ENCODE assay signal across 1 cellular context in the genomic region with DNA sequence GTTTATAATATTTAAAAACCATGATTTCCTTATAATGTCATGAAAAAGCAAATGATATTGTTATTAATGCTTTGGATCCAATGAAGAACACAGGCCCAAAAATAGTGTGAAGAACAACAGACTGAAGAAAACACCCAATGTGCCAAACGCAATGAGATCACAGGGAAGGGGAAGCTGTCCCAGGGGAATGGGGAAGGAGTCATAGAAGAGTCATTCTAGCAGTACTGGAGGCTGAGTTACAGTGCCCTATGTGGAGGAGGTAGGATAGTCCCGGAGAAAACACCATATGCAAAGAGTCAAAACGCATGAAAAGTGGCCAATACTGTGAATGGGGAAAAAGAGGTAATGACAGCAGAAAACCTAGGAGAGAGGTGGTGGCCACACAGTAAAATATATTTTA.
TF ChIP-seq lines count a peak whose summit lies in the region.

No MANE protein-coding gene starts in this region.

TF ChIP-seq in WTC11, 78 proteins besides CTCF, POLR2A, EP300 and RAD21 (continued from another document):
- TF ChIP-seq ATF3 (CRISPR knock-in tag; conservative IDR thresholded peaks at IDR 0.05) (no peak), GABPB1 (CRISPR knock-in tag; IDR thresholded peaks at IDR 0.05) (no peak), ZNF219 (CRISPR knock-in tag; IDR thresholded peaks at IDR 0.05; ENCODE audit: borderline replicate concordance) (no peak), STAT6 (CRISPR knock-in tag; conservative IDR thresholded peaks at IDR 0.05; ENCODE audit: low read depth) (no peak), SMAD4 (CRISPR knock-in tag; IDR thresholded peaks at IDR 0.05) (no peak), ESRRA (CRISPR knock-in tag; IDR thresholded peaks at IDR 0.05; ENCODE audit: borderline replicate concordance) (no peak), SOX15 (CRISPR knock-in tag; IDR thresholded peaks at IDR 0.05) (no peak), ZNF532 (CRISPR knock-in tag; IDR thresholded peaks at IDR 0.05; ENCODE audit: borderline replicate concordance) (no peak), CREM (CRISPR knock-in tag; IDR thresholded peaks at IDR 0.05) (no peak), CBFB (CRISPR knock-in tag; IDR thresholded peaks at IDR 0.05; ENCODE audit: low read depth) (no peak), KAT7 (CRISPR knock-in tag; IDR thresholded peaks at IDR 0.05; ENCODE audit: borderline replicate concordance) (no peak), OVOL2 (CRISPR knock-in tag; IDR thresholded peaks at IDR 0.05; ENCODE audit: borderline replicate concordance) (no peak), JUN (CRISPR knock-in tag; IDR thresholded peaks at IDR 0.05) (no peak), ELF4 (CRISPR knock-in tag; IDR thresholded peaks at IDR 0.05; ENCODE audit: low read depth) (no peak)
